8 cellular contexts compared by ENCODE assay signal in the genomic region with DNA sequence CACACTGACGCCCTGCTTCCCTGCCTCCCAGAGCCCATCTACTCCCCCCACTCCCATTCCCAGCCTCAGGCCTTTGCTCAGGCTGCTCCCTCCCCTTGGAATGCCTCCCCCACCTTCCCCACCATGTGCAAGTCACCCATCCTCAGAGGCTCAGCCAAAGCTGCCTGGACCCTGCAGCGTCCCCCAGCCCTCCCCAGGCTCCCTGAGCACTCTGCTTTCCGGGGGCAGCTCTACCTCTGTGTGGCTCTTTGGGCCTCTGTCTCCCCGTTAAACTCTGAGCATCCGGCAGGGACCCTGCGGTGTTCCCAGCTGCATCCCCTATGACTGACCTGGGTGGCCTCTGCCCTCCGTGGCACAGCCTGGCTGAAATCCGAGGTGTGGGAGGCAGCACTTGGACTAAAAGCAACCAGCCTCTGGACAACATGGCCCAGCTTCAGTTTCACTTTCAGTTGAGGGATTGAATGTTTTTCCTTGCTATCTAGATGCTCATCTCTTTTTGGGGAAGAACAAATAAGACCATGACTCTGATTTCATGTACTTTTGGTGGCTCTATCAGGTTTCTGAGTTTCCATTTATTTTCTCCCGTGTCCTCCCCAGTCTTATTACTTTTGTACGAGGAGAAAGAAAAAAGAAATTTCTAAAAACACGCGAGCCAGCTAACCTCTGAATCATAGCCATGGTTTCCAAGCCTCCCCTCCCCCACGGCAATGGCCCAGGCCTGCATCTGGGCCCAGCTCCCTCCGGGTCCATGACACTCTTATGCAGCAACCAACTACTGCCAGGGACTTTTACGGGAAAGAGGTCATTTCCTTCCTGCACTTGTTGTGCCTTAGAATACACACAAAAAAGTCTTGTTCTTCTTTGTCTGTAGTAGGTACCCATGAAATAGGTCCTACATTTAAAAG.
DNase-seq lines count a peak whose midpoint lies in the region; ATAC-seq and TF ChIP-seq lines count a peak whose summit lies in the region.

No MANE protein-coding gene starts in this region.

- H3K36me3 ChIP-seq in GM06990 (ENCODE audit: control insufficient read depth, insufficient read depth, low read length) = 0 out of 2 replicates have a peak, but pooled peaks cover 1% of the 10 kb centered on the region
- H3K36me3 ChIP-seq in neutrophil = no peaks in the 10 kb centered on the region

- no peak for ATAC-seq in GM18498 (IDR thresholded peaks at IDR 0.05; ENCODE audit: unreplicated experiment)

- H3K4me3 ChIP-seq in GM06990 (replicated peaks; ENCODE audit: low read depth, low read length) (peak overlapping the region; percentile 50), neutrophil (ENCODE audit: low read depth in 1 of 2, low read length in 1 of 2) (peak overlapping the region; percentile 41 to 54)

- peak overlapping the region; percentile 69 for H3K27ac ChIP-seq in neutrophil

- H3K9me3 ChIP-seq in neutrophil = no peaks in the 10 kb centered on the region

- H3K27me3 ChIP-seq in GM06990 (replicated peaks; ENCODE audit: control insufficient read depth, insufficient read depth, low read length) = no peaks in the 10 kb centered on the region
- peaks cover 18% of the 10 kb centered on the region for H3K27me3 ChIP-seq in neutrophil

- no peak for TF ChIP-seq CTCF in GM06990 (IDR thresholded peaks at IDR 0.05; ENCODE audit: insufficient read depth, low read length, poor library complexity, severe bottlenecking)
- no peak for TF ChIP-seq CTCF in neutrophil (IDR thresholded peaks at IDR 0.05)

- peaks cover 6 to 18% of the 10 kb centered on the region in 2 experiments for H3K4me1 ChIP-seq in neutrophil (ENCODE audit: control insufficient read depth in 1 of 2, insufficient read depth in 1 of 2, low read depth in 1 of 2, low read length in 1 of 2)

- DNase-seq in GM06990 (ENCODE audit: extremely low read depth, insufficient read length) (peak; percentile 47), RPMI8226 (peak; percentile 73), foreskin melanocyte (peak; percentile 20), stromal cell of bone marrow (ENCODE audit: low read depth) (peak; percentile 82), NCI-H510A (lab: John Stamatoyannopoulos, UW) (no peak)
- peak; percentile 80 for DNase-seq in activated naive CD4-positive, alpha-beta T cell treated with Interleukin-2 at 50 U/mL for 16 hours
